22 cellular contexts compared by ENCODE assay signal in the genomic region with DNA sequence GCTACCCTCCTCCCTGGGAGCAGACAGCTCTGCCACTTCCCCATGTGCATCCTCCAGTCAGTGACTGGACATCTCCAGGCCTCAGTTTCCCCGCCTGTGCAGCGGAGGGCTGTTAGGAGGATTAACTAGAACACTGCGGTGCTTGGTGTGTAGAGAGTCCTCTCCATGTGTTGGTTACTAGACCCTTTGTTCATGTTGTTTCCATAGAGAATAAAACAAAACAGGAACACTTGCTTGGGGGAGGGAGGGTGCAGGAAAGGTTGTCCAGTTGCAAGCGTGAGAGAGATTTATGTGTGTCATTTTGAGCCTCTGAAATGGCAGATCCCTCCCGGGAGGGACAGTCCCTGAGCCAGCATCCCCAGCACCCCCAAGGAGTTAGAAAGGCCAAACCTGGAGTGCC.
"Had no signal": no experiment of that assay in that cellular context is flagged by ENCODE, and none has a peak within 500 bp of the region (broad histone marks: within the 10 kb centered on the region; RNA-seq: fewer than 3 reads in every experiment).

No MANE protein-coding gene starts in this region.

- H3K9me3 ChIP-seq: lower lobe of right lung, prostate gland, spleen, thoracic aorta, transverse colon, upper lobe of right lung, uterus had no signal

- H3K27ac ChIP-seq: coronary artery, neural progenitor cell, prostate gland, skin epidermis, spleen, thoracic aorta, transverse colon, upper lobe of right lung, uterus had no signal

- H3K36me3 ChIP-seq: lower lobe of right lung, neural progenitor cell, prostate gland, spleen, thoracic aorta, transverse colon, upper lobe of right lung, uterus had no signal

- H3K4me3 Mint-ChIP-seq: effector memory CD8-positive, alpha-beta T cell; immature natural killer cell; memory B cell; natural killer cell; neural progenitor cell; stimulated activated memory B cell treated with anti-CD40 and anti-IgM and Interleukin-4, amounts not matched to agents 10 μg/mL and 1 μg/mL and 100 μg/mL, for 72 hours had no signal

- H3K36me3 Mint-ChIP-seq: immature natural killer cell; natural killer cell; neural progenitor cell; stimulated activated memory B cell treated with anti-CD40 and anti-IgM and Interleukin-4, amounts not matched to agents 10 μg/mL and 1 μg/mL and 100 μg/mL, for 72 hours had no signal

- H3K9me3 Mint-ChIP-seq: effector memory CD8-positive, alpha-beta T cell; immature natural killer cell; natural killer cell; neural progenitor cell had no signal

- H3K4me3 ChIP-seq: coronary artery, lower lobe of right lung, neural progenitor cell, prostate gland, skin epidermis, spleen, thoracic aorta, transverse colon, upper lobe of right lung, uterus had no signal

- ATAC-seq: effector memory CD8-positive, alpha-beta T cell; left colon; left ventricle myocardium superior; natural killer cell; stimulated activated memory B cell treated with anti-CD40 and anti-IgM and Interleukin-4, amounts not matched to agents 10 μg/mL and 1 μg/mL and 100 μg/mL, for 72 hours; stimulated activated naive CD8-positive, alpha-beta T cell treated with anti-CD3 and anti-CD28 coated beads, Interleukin-15, Interleukin-2, amounts not matched to agents 100 U/mL and 50 U/mL, for 24 hours had no signal

- H3K27me3 ChIP-seq: upper lobe of right lung, uterus had no signal

- H2AFZ ChIP-seq: neural progenitor cell had no signal

- H3K27ac Mint-ChIP-seq: effector memory CD8-positive, alpha-beta T cell; immature natural killer cell; memory B cell; natural killer cell; neural progenitor cell; stimulated activated memory B cell treated with anti-CD40 and anti-IgM and Interleukin-4, amounts not matched to agents 10 μg/mL and 1 μg/mL and 100 μg/mL, for 72 hours had no signal

- DNase-seq: effector memory CD8-positive, alpha-beta T cell; hypothalamus; immature natural killer cell; kidney glomerular epithelial cell; left colon; left ventricle myocardium superior; lower lobe of right lung; natural killer cell; nucleus accumbens; spleen; stimulated activated CD4-positive, alpha-beta T cell treated with anti-CD3 and anti-CD28 coated beads, Interleukin-4, amount 100 ng/mL, for 4 hours; stimulated activated naive CD8-positive, alpha-beta T cell treated with anti-CD3 and anti-CD28 coated beads, Interleukin-15, Interleukin-2, amounts not matched to agents 100 U/mL and 50 U/mL, for 24 hours; transverse colon; upper lobe of right lung; uterus had no signal

- H3K9ac ChIP-seq: neural progenitor cell had no signal

- H3K4me1 Mint-ChIP-seq: immature natural killer cell, natural killer cell had no signal

- H3K4me2 ChIP-seq: neural progenitor cell had no signal

- H3K4me1 ChIP-seq: prostate gland, transverse colon, uterus had no signal
